Comparison of ENCODE assay signal across 8 cellular contexts in the genomic region with DNA sequence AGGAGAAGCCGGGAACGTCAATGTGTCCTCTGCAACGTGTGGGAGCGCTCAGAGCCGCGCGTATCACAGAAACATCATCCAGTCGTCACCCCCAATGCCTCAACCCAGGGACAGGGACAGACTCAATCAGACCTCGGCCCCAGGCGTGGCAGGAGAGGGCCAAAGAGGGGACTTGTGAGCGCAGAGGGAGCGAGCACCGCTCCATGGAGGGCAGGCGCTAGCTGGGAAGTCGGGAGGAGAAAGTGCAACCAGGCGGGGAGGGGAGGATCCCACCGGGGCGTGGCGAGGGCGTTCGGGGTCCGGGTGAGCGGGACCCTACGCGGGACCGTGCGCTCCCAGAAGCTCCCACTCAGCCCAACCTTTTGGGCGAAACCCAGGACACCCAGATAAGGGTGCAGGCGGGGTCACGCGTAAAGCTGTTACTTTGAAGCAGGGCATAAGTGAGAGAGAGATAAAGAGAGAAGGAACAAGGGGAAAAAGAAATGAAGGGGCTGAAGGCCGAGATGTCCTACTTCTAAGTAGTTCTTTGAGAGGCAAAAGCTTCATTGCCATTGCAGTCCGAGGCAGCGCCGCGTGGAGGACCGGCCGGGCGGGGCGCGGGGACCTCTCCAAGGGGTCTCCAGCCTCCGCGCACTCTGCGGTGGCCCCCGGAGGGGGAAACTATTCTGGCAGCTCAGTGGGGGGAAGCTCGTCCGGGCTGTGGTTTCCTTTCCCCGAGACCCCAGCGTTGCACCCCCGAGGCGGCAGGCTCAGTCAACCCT. TPM values are rescaled to one million over a fixed set of nuclear protein-coding genes. Genes with fewer than 3 reads are reported as not detected.
DNase-seq lines count a peak whose midpoint lies in the region; ATAC-seq and TF ChIP-seq lines count a peak whose summit lies in the region.

No MANE protein-coding gene starts in this region.

- H3K4me1 ChIP-seq in ovary (ENCODE audit: insufficient read depth): peaks cover 5% of the 10 kb centered on the region

- TF ChIP-seq CTCF in ovary (IDR thresholded peaks at IDR 0.05): no peak

- no peaks in the 10 kb centered on the region for H3K9me3 Mint-ChIP-seq in activated naive CD4-positive, alpha-beta T cell treated with anti-CD3 and anti-CD28 coated beads, Interleukin-2, amount 50 U/mL, for 72 hours

- TF ChIP-seq EP300 in ovary (IDR thresholded peaks at IDR 0.05): no peak

- H3K27ac ChIP-seq in ovary: peak overlapping the region; percentile 83 to 87

- no peaks in the 10 kb centered on the region for H3K36me3 ChIP-seq in ovary

- no peak for TF ChIP-seq POLR2A in ovary (IDR thresholded peaks at IDR 0.05)

- peaks cover 6 to 14% of the 10 kb centered on the region in 2 donors for H3K36me3 Mint-ChIP-seq in activated naive CD4-positive, alpha-beta T cell treated with anti-CD3 and anti-CD28 coated beads, Interleukin-2, amount 50 U/mL, for 72 hours

- peak overlapping the region; percentile 65 for H3K4me3 ChIP-seq in ovary

- H3K27me3 ChIP-seq in ovary: no peaks in the 10 kb centered on the region

- peak; percentile 3 to 10 for DNase-seq in activated CD4-positive, alpha-beta T cell treated with anti-CD3 and anti-CD28 coated beads for 4 hours
- no peak for DNase-seq in activated CD4-positive, alpha-beta T cell treated with anti-CD3 and anti-CD28 coated beads for 1 hour
- DNase-seq in NCI-H2227 treated with DMSO at 0.1 percent for 48 hours (lab: John Stamatoyannopoulos, UW): peak; percentile 15
- DNase-seq in activated naive CD4-positive, alpha-beta T cell treated with anti-CD3 and anti-CD28 coated beads, Interleukin-2, amount 50 U/mL, for 72 hours (ENCODE audit: low spot score in 2 of 2): peak in 1 of 2 donors; percentile 36
- peak; percentile 77 for DNase-seq in cardiac septum (ENCODE audit: low spot score)
- DNase-seq in ovary: peak; percentile 48 to 76 (median 68)
- DNase-seq in NCI-H2107 (lab: John Stamatoyannopoulos, UW): no peak

- WGBS in ovary, 3 donors: 1% methylated on average over 50 to 51 of the region's 51 CpGs

- intact Hi-C loops in cardiac septum (cut with DNase I) (loop anchor here (2.0 to 10.0 kb wide), 2 partner anchors 30 to 374 kb away; a partner anchor contains a TSS), ovary (cut with DNase I) (no loop called here)

- no peaks in the 10 kb centered on the region for H3K9me3 ChIP-seq in ovary

- peak; percentile 8 to 38 for ATAC-seq in activated naive CD4-positive, alpha-beta T cell treated with anti-CD3 and anti-CD28 coated beads, Interleukin-2, amount 50 U/mL, for 72 hours
- ATAC-seq in GM18909 (IDR thresholded peaks at IDR 0.05; ENCODE audit: poor library complexity, unreplicated experiment): no peak

- H3K27ac Mint-ChIP-seq in activated naive CD4-positive, alpha-beta T cell treated with anti-CD3 and anti-CD28 coated beads, Interleukin-2, amount 50 U/mL, for 72 hours: peak overlapping the region in 1 of 2 donors; percentile 16

RNA-seq across cellular contexts. Expression of a gene that starts 0.9 kb away (rescaled TPM):
- total RNA-seq in activated naive CD4-positive, alpha-beta T cell treated with anti-CD3 and anti-CD28 coated beads, Interleukin-2, amount 50 U/mL, for 72 hours: under 1 TPM in 1 of 2 donors, not detected in 1; 0.97 TPM
- total RNA-seq in cardiac septum (28.7 TPM), ovary (10 to 100 TPM in 6 of 7 donors, 1 to 10 TPM in 1; 8.7 to 31.3 (median 28.5) TPM)
- 10 to 100 TPM; 11.3 to 20.7 TPM for polyA plus RNA-seq in ovary

RNA-seq across cellular contexts. Expression of a gene that starts 29.7 kb away (rescaled TPM):
- total RNA-seq in activated naive CD4-positive, alpha-beta T cell treated with anti-CD3 and anti-CD28 coated beads, Interleukin-2, amount 50 U/mL, for 72 hours: 10 to 100 TPM in 1 of 2 donors, 1 to 10 TPM in 1; 9.5 to 14.8 TPM
- total RNA-seq in cardiac septum (16.8 TPM), ovary (10 to 100 TPM in 6 of 7 donors, 1 to 10 TPM in 1; 8.2 to 17.5 (median 12.0) TPM)
- polyA plus RNA-seq in ovary: 10 to 100 TPM in 1 of 2 donors, 1 to 10 TPM in 1; 8.3 to 15.6 TPM

Comparison
In these comparisons a context has a peak if more than half of its experiments do, and no peak if none do; other contexts are left out.
1. DNase-seq: peak in activated CD4-positive, alpha-beta T cell treated with anti-CD3 and anti-CD28 coated beads for 4 hours (2 of 2), NCI-H2227 treated with DMSO at 0.1 percent for 48 hours (single experiment), cardiac septum (single experiment) and ovary (5 of 5); none in activated CD4-positive, alpha-beta T cell treated with anti-CD3 and anti-CD28 coated beads for 1 hour (single experiment) and NCI-H2107 (single experiment).
2. RNA of a gene that starts 0.9 kb away (total RNA-seq): 28.7 TPM in cardiac septum (single experiment) and 8.7 to 31.3 TPM in ovary; 0.97 TPM in activated naive CD4-positive, alpha-beta T cell treated with anti-CD3 and anti-CD28 coated beads, Interleukin-2, amount 50 U/mL, for 72 hours; every median in the first group is over 4 times any median in the second.